Comparison of ENCODE assay signal across 10 cellular contexts in genomic region chr12:104582739-104583138, GRCh38.
DNase-seq lines count a peak whose midpoint lies in the region; ATAC-seq and TF ChIP-seq lines count a peak whose summit lies in the region.
"Had no signal": no experiment of that assay in that cellular context is flagged by ENCODE, and none has a peak within 500 bp of the region (broad histone marks: within the 10 kb centered on the region; RNA-seq: fewer than 3 reads in every experiment).

No MANE protein-coding gene starts in this region.

- no peak overlapping the region for H3K4me3 Mint-ChIP-seq in naive thymus-derived CD4-positive, alpha-beta T cell
- H3K4me3 Mint-ChIP-seq: endodermal cell had no signal

- H3K27ac Mint-ChIP-seq in naive thymus-derived CD4-positive, alpha-beta T cell = peak overlapping the region in 5 of 9 donors; percentile 3 to 39 (median 19)
- H3K27ac Mint-ChIP-seq: activated T-cell treated with anti-CD3 and anti-CD28 coated beads, Interleukin-2, amount 50 U/mL, for 72 hours; endodermal cell had no signal

- H3K27me3 ChIP-seq in naive thymus-derived CD4-positive, alpha-beta T cell (ENCODE audit: control insufficient read depth in 2 of 2, insufficient read depth in 2 of 2, low read length in 2 of 2) = no peaks in the 10 kb centered on the region

- H3K4me1 Mint-ChIP-seq in naive thymus-derived CD4-positive, alpha-beta T cell = peaks cover 31 to 84% (median 56%) of the 10 kb centered on the region in 7 donors

- H3K9me3 ChIP-seq in naive thymus-derived CD4-positive, alpha-beta T cell (ENCODE audit: control insufficient read depth in 2 of 3, low read length in 3 of 3) = no peaks in the 10 kb centered on the region

- ATAC-seq in GM18870 (IDR thresholded peaks at IDR 0.05; ENCODE audit: unreplicated experiment) (peak; percentile 78), GM21723 (IDR thresholded peaks at IDR 0.05; ENCODE audit: unreplicated experiment) (peak; percentile 79), HG03442 (IDR thresholded peaks at IDR 0.05; ENCODE audit: unreplicated experiment) (peak; percentile 72), SK-N-SH treated with all-trans-retinoic acid at 6 μM for 48 hours (no peak)
- ATAC-seq in naive thymus-derived CD4-positive, alpha-beta T cell = peak; percentile 34
- ATAC-seq: Right ventricle myocardium inferior had no signal

- peaks cover 0 to 6% of the 10 kb centered on the region in 2 donors for H3K4me1 ChIP-seq in naive thymus-derived CD4-positive, alpha-beta T cell (ENCODE audit: control insufficient read depth in 2 of 2, insufficient read depth in 2 of 2, low read length in 2 of 2)

- no peaks in the 10 kb centered on the region for H3K9me3 Mint-ChIP-seq in naive thymus-derived CD4-positive, alpha-beta T cell
- H3K9me3 Mint-ChIP-seq: activated T-cell treated with anti-CD3 and anti-CD28 coated beads, Interleukin-2, amount 50 U/mL, for 72 hours; endodermal cell had no signal

- CTCF ChIA-PET in naive thymus-derived CD4-positive, alpha-beta T cell (lab: Charles Lee) = no interaction called here

- intact Hi-C loops in naive thymus-derived CD4-positive, alpha-beta T cell (cut with micrococcal nuclease) = loop anchor here in 1 of 2 donors (2.0 kb wide), 1 partner anchor 126 kb away; the partner anchor contains the start of gene CHST11

- H3K4me3 ChIP-seq in naive thymus-derived CD4-positive, alpha-beta T cell (ENCODE audit: low read length) = no peak overlapping the region

- POLR2A ChIA-PET in naive thymus-derived CD4-positive, alpha-beta T cell (lab: Charles Lee) = no interaction called here

- H3K27ac ChIP-seq in naive thymus-derived CD4-positive, alpha-beta T cell (ENCODE audit: low read depth, low read length) = no peak overlapping the region

- DNase-seq in naive thymus-derived CD4-positive, alpha-beta T cell = peak in 2 of 9 donors; percentile 9
- no peak for DNase-seq in NCI-H2196 (lab: John Stamatoyannopoulos, UW; ENCODE audit: unreplicated experiment)
- no peak for DNase-seq in stimulated activated CD4-positive, alpha-beta T cell treated with anti-CD3 and anti-CD28 coated beads, Interleukin-15, amount 100 ng/mL, for 24 hours
- DNase-seq: endodermal cell had no signal

- H3K27me3 Mint-ChIP-seq in naive thymus-derived CD4-positive, alpha-beta T cell = no peaks in the 10 kb centered on the region

- H3K36me3 ChIP-seq in naive thymus-derived CD4-positive, alpha-beta T cell (ENCODE audit: control insufficient read depth in 2 of 3, insufficient read depth in 3 of 3, low read length in 3 of 3) = no peaks in the 10 kb centered on the region

- peaks cover 0 to 10% (median 9%) of the 10 kb centered on the region in 5 donors for H3K36me3 Mint-ChIP-seq in naive thymus-derived CD4-positive, alpha-beta T cell

TF ChIP-seq in SK-N-SH treated with all-trans-retinoic acid at 6 μM for 48 hours, 23 proteins besides CTCF, POLR2A, EP300 and RAD21:
- no peak for TF ChIP-seq SNAI2 (CRISPR knock-in tag; IDR thresholded peaks at IDR 0.05)
- no peak for TF ChIP-seq BACH2 (CRISPR knock-in tag; IDR thresholded peaks at IDR 0.05; ENCODE audit: borderline replicate concordance)
- TF ChIP-seq ESRRG (CRISPR knock-in tag; IDR thresholded peaks at IDR 0.05) = no peak
- TF ChIP-seq GLIS3 (CRISPR knock-in tag; IDR thresholded peaks at IDR 0.05) = no peak
- TF ChIP-seq, protein P1, sequence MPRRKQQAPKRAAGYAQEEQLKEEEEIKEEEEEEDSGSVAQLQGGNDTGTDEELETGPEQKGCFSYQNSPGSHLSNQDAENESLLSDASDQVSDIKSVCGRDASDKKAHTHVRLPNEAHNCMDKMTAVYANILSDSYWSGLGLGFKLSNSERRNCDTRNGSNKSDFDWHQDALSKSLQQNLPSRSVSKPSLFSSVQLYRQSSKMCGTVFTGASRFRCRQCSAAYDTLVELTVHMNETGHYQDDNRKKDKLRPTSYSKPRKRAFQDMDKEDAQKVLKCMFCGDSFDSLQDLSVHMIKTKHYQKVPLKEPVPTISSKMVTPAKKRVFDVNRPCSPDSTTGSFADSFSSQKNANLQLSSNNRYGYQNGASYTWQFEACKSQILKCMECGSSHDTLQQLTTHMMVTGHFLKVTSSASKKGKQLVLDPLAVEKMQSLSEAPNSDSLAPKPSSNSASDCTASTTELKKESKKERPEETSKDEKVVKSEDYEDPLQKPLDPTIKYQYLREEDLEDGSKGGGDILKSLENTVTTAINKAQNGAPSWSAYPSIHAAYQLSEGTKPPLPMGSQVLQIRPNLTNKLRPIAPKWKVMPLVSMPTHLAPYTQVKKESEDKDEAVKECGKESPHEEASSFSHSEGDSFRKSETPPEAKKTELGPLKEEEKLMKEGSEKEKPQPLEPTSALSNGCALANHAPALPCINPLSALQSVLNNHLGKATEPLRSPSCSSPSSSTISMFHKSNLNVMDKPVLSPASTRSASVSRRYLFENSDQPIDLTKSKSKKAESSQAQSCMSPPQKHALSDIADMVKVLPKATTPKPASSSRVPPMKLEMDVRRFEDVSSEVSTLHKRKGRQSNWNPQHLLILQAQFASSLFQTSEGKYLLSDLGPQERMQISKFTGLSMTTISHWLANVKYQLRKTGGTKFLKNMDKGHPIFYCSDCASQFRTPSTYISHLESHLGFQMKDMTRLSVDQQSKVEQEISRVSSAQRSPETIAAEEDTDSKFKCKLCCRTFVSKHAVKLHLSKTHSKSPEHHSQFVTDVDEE (CRISPR knock-in tag; IDR thresholded peaks at IDR 0.05) = no peak
- TF ChIP-seq RARB (CRISPR knock-in tag; IDR thresholded peaks at IDR 0.05) = no peak
- no peak for TF ChIP-seq ZNF70 (CRISPR knock-in tag; IDR thresholded peaks at IDR 0.05)
- TF ChIP-seq, protein P2, sequence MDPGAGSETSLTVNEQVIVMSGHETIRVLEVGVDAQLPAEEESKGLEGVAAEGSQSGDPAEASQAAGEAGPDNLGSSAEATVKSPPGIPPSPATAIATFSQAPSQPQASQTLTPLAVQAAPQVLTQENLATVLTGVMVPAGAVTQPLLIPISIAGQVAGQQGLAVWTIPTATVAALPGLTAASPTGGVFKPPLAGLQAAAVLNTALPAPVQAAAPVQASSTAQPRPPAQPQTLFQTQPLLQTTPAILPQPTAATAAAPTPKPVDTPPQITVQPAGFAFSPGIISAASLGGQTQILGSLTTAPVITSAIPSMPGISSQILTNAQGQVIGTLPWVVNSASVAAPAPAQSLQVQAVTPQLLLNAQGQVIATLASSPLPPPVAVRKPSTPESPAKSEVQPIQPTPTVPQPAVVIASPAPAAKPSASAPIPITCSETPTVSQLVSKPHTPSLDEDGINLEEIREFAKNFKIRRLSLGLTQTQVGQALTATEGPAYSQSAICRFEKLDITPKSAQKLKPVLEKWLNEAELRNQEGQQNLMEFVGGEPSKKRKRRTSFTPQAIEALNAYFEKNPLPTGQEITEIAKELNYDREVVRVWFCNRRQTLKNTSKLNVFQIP (CRISPR knock-in tag; IDR thresholded peaks at IDR 0.05; ENCODE audit: borderline replicate concordance, low read depth) = no peak
- TF ChIP-seq TCF4 (CRISPR knock-in tag; IDR thresholded peaks at IDR 0.05; ENCODE audit: borderline replicate concordance) = no peak
- TF ChIP-seq TOX (CRISPR knock-in tag; IDR thresholded peaks at IDR 0.05; ENCODE audit: borderline replicate concordance) = no peak
- TF ChIP-seq, protein P3, sequence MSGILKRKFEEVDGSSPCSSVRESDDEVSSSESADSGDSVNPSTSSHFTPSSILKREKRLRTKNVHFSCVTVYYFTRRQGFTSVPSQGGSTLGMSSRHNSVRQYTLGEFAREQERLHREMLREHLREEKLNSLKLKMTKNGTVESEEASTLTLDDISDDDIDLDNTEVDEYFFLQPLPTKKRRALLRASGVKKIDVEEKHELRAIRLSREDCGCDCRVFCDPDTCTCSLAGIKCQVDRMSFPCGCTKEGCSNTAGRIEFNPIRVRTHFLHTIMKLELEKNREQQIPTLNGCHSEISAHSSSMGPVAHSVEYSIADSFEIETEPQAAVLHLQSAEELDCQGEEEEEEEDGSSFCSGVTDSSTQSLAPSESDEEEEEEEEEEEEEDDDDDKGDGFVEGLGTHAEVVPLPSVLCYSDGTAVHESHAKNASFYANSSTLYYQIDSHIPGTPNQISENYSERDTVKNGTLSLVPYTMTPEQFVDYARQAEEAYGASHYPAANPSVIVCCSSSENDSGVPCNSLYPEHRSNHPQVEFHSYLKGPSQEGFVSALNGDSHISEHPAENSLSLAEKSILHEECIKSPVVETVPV (CRISPR knock-in tag; IDR thresholded peaks at IDR 0.05) = no peak
- TF ChIP-seq ZFP30 (CRISPR knock-in tag; IDR thresholded peaks at IDR 0.05) = no peak
- TF ChIP-seq ISL1 (CRISPR knock-in tag; IDR thresholded peaks at IDR 0.05) = no peak
- no peak for TF ChIP-seq ZC3H10 (CRISPR knock-in tag; IDR thresholded peaks at IDR 0.05)
- TF ChIP-seq PPARA (CRISPR knock-in tag; IDR thresholded peaks at IDR 0.05; ENCODE audit: borderline replicate concordance) = no peak
